Comparison of ENCODE assay signal across 9 cellular contexts in the genomic region with DNA sequence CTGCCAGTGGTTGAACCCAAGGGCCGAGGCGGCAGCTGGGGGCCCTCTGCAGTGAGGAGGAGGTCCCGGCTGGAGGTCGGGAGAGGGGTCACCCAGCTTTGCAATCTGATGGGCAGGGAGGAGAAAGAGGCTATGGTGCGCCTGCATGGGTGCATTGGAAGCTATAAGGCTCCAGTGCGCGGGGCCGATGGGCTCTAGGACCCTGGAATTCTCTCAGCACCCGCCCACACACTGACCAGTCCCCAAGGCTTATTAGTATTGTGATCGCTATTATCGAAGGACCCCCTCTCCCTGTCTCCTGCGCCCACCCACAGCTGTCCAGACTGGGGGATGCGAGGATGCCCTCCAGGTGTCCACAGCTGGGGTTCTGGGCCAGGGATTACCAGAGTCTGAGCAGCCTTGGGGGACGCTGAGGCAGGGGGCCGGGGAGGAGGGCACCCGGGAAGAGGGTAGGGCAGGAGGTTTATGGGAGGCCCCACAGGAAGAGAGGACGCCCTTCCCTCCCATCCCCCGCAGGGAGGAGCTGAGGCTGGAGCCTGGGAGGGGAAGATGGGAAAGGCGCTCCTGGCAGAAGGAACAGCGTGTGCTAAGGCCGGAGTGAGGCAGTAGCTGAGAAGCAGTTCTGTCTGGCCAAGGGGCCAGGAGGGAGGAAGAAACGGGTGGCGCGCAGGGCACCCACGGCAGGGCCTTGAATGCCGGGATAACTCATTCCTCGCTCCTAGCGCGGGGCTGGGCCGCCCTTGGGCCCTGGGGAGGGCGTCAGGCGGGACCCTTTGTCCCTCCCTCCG. TPM values are rescaled to one million over a fixed set of nuclear protein-coding genes. Genes with fewer than 3 reads are reported as not detected.
DNase-seq lines count a peak whose midpoint lies in the region; ATAC-seq and TF ChIP-seq lines count a peak whose summit lies in the region.
"Had no signal": no experiment of that assay in that cellular context is flagged by ENCODE, and none has a peak within 500 bp of the region (broad histone marks: within the 10 kb centered on the region; RNA-seq: fewer than 3 reads in every experiment).

No MANE protein-coding gene starts in this region.

- H3K27ac Mint-ChIP-seq in type B pancreatic cell, result peak overlapping the region; percentile 35

- H3K9me3 ChIP-seq in lower lobe of right lung, result no peaks in the 10 kb centered on the region

- no peaks in the 10 kb centered on the region for H3K27me3 Mint-ChIP-seq in type B pancreatic cell

- H3K4me3 Mint-ChIP-seq in type B pancreatic cell, result peak overlapping the region; percentile 84

- DNase-seq in DMS153 (lab: John Stamatoyannopoulos, UW) (peak; percentile 17), DMS153 treated with DMSO at 0.1 percent for 48 hours (lab: John Stamatoyannopoulos, UW; ENCODE audit: unreplicated experiment) (no peak), coronary artery (ENCODE audit: low spot score) (peak; percentile 85), lower lobe of right lung (peak; percentile 61), type B pancreatic cell (ENCODE audit: extremely low spot score, unreplicated experiment) (no peak), CD1c-positive myeloid dendritic cell (ENCODE audit: extremely low spot score) (no peak)
- no peak for DNase-seq in stimulated activated naive CD4-positive, alpha-beta T cell treated with Interleukin-2 at 50 U/mL for 16 hours (lab: John Stamatoyannopoulos, UW)
- DNase-seq: 8988T had no signal

- TF ChIP-seq CTCF in coronary artery (IDR thresholded peaks at IDR 0.05) (no peak), lower lobe of right lung (IDR thresholded peaks at IDR 0.05) (no peak), type B pancreatic cell (conservative IDR thresholded peaks at IDR 0.05) (no peak)

- H3K36me3 Mint-ChIP-seq in type B pancreatic cell, result no peaks in the 10 kb centered on the region

- H3K4me1 ChIP-seq in lower lobe of right lung, result peaks cover 37% of the 10 kb centered on the region

- H3K4me3 ChIP-seq in coronary artery (peak overlapping the region; percentile 75), lower lobe of right lung (peak overlapping the region; percentile 57)

- peak; percentile 61 to 72 for ATAC-seq in lower lobe of right lung
- no peak for ATAC-seq in GM21737 (IDR thresholded peaks at IDR 0.05; ENCODE audit: unreplicated experiment)

- H3K27ac ChIP-seq in coronary artery (peak overlapping the region; percentile 93 to 97), lower lobe of right lung (peak overlapping the region; percentile 87)

- peaks cover 55% of the 10 kb centered on the region for H3K4me1 Mint-ChIP-seq in type B pancreatic cell (ENCODE audit: unreplicated experiment)

- H3K9me3 Mint-ChIP-seq in type B pancreatic cell, result no peaks in the 10 kb centered on the region

- intact Hi-C loops in lower lobe of right lung (cut with DNase I), result no loop called here

- no peaks in the 10 kb centered on the region for H3K27me3 ChIP-seq in lower lobe of right lung (ENCODE audit: low read depth)

- H3K36me3 ChIP-seq in lower lobe of right lung, result no peaks in the 10 kb centered on the region

RNA-seq across cellular contexts. Expression of gene C9orf50, which starts 24.2 kb away (rescaled TPM):
- not detected for total RNA-seq in lower lobe of right lung
- total RNA-seq in type B pancreatic cell (ENCODE audit: low replicate concordance), result not detected in 2 replicates

RNA-seq across cellular contexts. Expression of gene NTMT1, which starts 29.2 kb away (rescaled TPM):
- total RNA-seq in lower lobe of right lung, result 25.1 TPM
- total RNA-seq in type B pancreatic cell (ENCODE audit: low replicate concordance), result 31.4 and 33.5 TPM in 2 replicates

RNA-seq across cellular contexts. Expression of gene ASB6, which starts 45.2 kb away (rescaled TPM):
- total RNA-seq in lower lobe of right lung (14.6 TPM), type B pancreatic cell (ENCODE audit: low replicate concordance) (20.7 and 22.4 TPM in 2 replicates)

Comparison
In these comparisons a context has a peak if more than half of its experiments do, and no peak if none do; other contexts are left out.
1. DNase-seq: peak in DMS153 (single experiment), coronary artery (single experiment) and lower lobe of right lung (single experiment); none in DMS153 treated with DMSO at 0.1 percent for 48 hours (single experiment), type B pancreatic cell (single experiment), CD1c-positive myeloid dendritic cell (single experiment) and stimulated activated naive CD4-positive, alpha-beta T cell treated with Interleukin-2 at 50 U/mL for 16 hours (single experiment).